In genomic region chr1:44631647-44632510, GRCh38 we compare ENCODE assay signal across 1 cellular context.
TF ChIP-seq lines count a peak whose summit lies in the region.

No MANE protein-coding gene starts in this region.

TF ChIP-seq in K562, 482 proteins besides CTCF, POLR2A, EP300 and RAD21 (continued from another document and continues in another):
- TF ChIP-seq REST (CRISPR knock-in tag; IDR thresholded peaks at IDR 0.05; ENCODE audit: low read depth) (peak; percentile 87), HBP1 (CRISPR knock-in tag; IDR thresholded peaks at IDR 0.05) (0 out of 2 replicates have a peak, but pooled peaks have one; percentile 38), ZNF146 (CRISPR knock-in tag; IDR thresholded peaks at IDR 0.05; ENCODE audit: unreplicated experiment) (no peak), RUNX1 (IDR thresholded peaks at IDR 0.05; ENCODE audit: low read depth) (peak; percentile 67), SMAD3 (CRISPR knock-in tag; conservative IDR thresholded peaks at IDR 0.05) (0 out of 2 replicates have a peak, but pooled peaks have one; percentile 56), ZBTB26 (CRISPR knock-in tag; IDR thresholded peaks at IDR 0.05) (peak; percentile 31; the same call in 1 of the 2 replicates), ZFP30 (CRISPR knock-in tag; IDR thresholded peaks at IDR 0.05; ENCODE audit: borderline replicate concordance) (no peak), ZNF175 (CRISPR knock-in tag; IDR thresholded peaks at IDR 0.05; ENCODE audit: low read depth) (peak; percentile 32; the same call in 1 of the 2 replicates), SRF (CRISPR knock-in tag; IDR thresholded peaks at IDR 0.05) (peak; percentile 36 to 59; a peak in 2 of 4 replicates), CREB3 (tag; conservative IDR thresholded peaks at IDR 0.05; ENCODE audit: low read depth) (no peak; the same call in 1 of the 2 replicates), RREB1 (CRISPR knock-in tag; IDR thresholded peaks at IDR 0.05) (no peak; the same call in 1 of the 2 replicates), PRPF4 (IDR thresholded peaks at IDR 0.05; ENCODE audit: insufficient read depth, low read depth, low read length, poor library complexity, severe bottlenecking) (peak; percentile 56), SMAD4 (CRISPR knock-in tag; conservative IDR thresholded peaks at IDR 0.05) (peak; percentile 98), ZNF347 (CRISPR knock-in tag; IDR thresholded peaks at IDR 0.05; ENCODE audit: low read depth) (no peak), MTA2 (IDR thresholded peaks at IDR 0.05; ENCODE audit: low read depth) (0 out of 2 replicates have a peak, but pooled peaks have one; percentile 35), BCL6 (CRISPR knock-in tag; IDR thresholded peaks at IDR 0.05) (no peak; the same call in 1 of the 2 replicates), MNT (conservative IDR thresholded peaks at IDR 0.05) (peak in 1 of 2 experiments; percentile 80; a peak in 3 of 4 replicates), CCNT2 (IDR thresholded peaks at IDR 0.05; ENCODE audit: borderline replicate concordance, extremely low read depth, insufficient read length, low read depth, low read length) (peak; percentile 92), POLR2B (IDR thresholded peaks at IDR 0.05; ENCODE audit: low read depth, partially characterized antibody) (peak; percentile 72), ZNF780A (CRISPR knock-in tag; IDR thresholded peaks at IDR 0.05) (no peak), E2F6 (IDR thresholded peaks at IDR 0.05; ENCODE audit: borderline replicate concordance in 1 of 2, extremely low read depth in 1 of 2, insufficient read depth in 1 of 2, insufficient read length in 1 of 2, low read depth in 1 of 2, low read length in 1 of 2, poor library complexity in 1 of 2, severe bottlenecking in 1 of 2) (peak; percentile 55 to 76), CHCHD3 (CRISPR knock-in tag; IDR thresholded peaks at IDR 0.05) (no peak; the same call in 1 of the 2 replicates), CBX3 (IDR thresholded peaks at IDR 0.05; ENCODE audit: borderline replicate concordance in 1 of 2, low read length in 2 of 2) (0 out of 3 replicates have a peak, but pooled peaks of 1 of the 2 experiments have one; percentile 10), MTA3 (IDR thresholded peaks at IDR 0.05; ENCODE audit: borderline replicate concordance) (peak; percentile 73; the same call in 1 of the 2 replicates), HDAC2 (IDR thresholded peaks at IDR 0.05) (0 out of 2 replicates have a peak, but pooled peaks have one; percentile 14), ARID3B (CRISPR knock-in tag; IDR thresholded peaks at IDR 0.05; ENCODE audit: borderline replicate concordance) (no peak), ZNF311 (CRISPR knock-in tag; IDR thresholded peaks at IDR 0.05) (no peak), MCM7 (IDR thresholded peaks at IDR 0.05) (no peak), MAX (CRISPR knock-in tag; IDR thresholded peaks at IDR 0.05) (peak; percentile 60; the same call in 1 of the 2 replicates), SMAD1 (IDR thresholded peaks at IDR 0.05; ENCODE audit: low read depth, low read length, partially characterized antibody) (no peak), ILF3 (IDR thresholded peaks at IDR 0.05; ENCODE audit: borderline replicate concordance) (0 out of 2 replicates have a peak, but pooled peaks have one; percentile 83), THRAP3 (IDR thresholded peaks at IDR 0.05; ENCODE audit: borderline replicate concordance) (no peak), ZNF561 (CRISPR knock-in tag; conservative IDR thresholded peaks at IDR 0.05) (no peak), CXXC5 (CRISPR knock-in tag; IDR thresholded peaks at IDR 0.05) (peak; percentile 100), ZSCAN32 (CRISPR knock-in tag; IDR thresholded peaks at IDR 0.05) (no peak), POLR2H (tag; IDR thresholded peaks at IDR 0.05; ENCODE audit: low read depth) (peak; percentile 96), PATZ1 (CRISPR knock-in tag; IDR thresholded peaks at IDR 0.05; ENCODE audit: borderline replicate concordance) (no peak), CBFA2T3 (IDR thresholded peaks at IDR 0.05) (0 out of 2 replicates have a peak, but pooled peaks have one; percentile 10), CBFA2T2 (conservative IDR thresholded peaks at IDR 0.05) (peak; percentile 85), NFIX (CRISPR knock-in tag; IDR thresholded peaks at IDR 0.05; ENCODE audit: low read depth) (no peak)
